17 cellular contexts compared by ENCODE assay signal in genomic region chr6:125968493-125968892, GRCh38.
"Had no signal": no experiment of that assay in that cellular context is flagged by ENCODE, and none has a peak within 500 bp of the region (broad histone marks: within the 10 kb centered on the region; RNA-seq: fewer than 3 reads in every experiment).

No MANE protein-coding gene starts in this region.

- H3K27me3 ChIP-seq: right atrium auricular region, upper lobe of left lung had no signal

- H3K4me1 ChIP-seq: right atrium auricular region had no signal

- H3K4me3 Mint-ChIP-seq: activated naive CD8-positive, alpha-beta T cell treated with anti-CD3 and anti-CD28 coated beads, Interleukin-2, amount 10 ng/mL, durations not matched to agents 7 days and 5 days; endodermal cell; natural killer cell treated with Interleukin-12 subunit alpha and Interleukin-12 subunit beta and Interleukin-15 and Interleukin-18, amount 100 ng/mL, for 72 hours had no signal

- H3K9me3 ChIP-seq: right atrium auricular region, upper lobe of left lung had no signal

- H3K9me3 Mint-ChIP-seq: activated naive CD8-positive, alpha-beta T cell treated with anti-CD3 and anti-CD28 coated beads, Interleukin-2, amount 10 ng/mL, durations not matched to agents 7 days and 5 days; endodermal cell; natural killer cell treated with Interleukin-12 subunit alpha and Interleukin-12 subunit beta and Interleukin-15 and Interleukin-18, amount 100 ng/mL, for 72 hours had no signal

- H3K27ac Mint-ChIP-seq: activated naive CD8-positive, alpha-beta T cell treated with anti-CD3 and anti-CD28 coated beads, Interleukin-2, amount 10 ng/mL, durations not matched to agents 7 days and 5 days; endodermal cell; natural killer cell treated with Interleukin-12 subunit alpha and Interleukin-12 subunit beta and Interleukin-15 and Interleukin-18, amount 100 ng/mL, for 72 hours; progenitor cell of endocrine pancreas had no signal

- H3K27ac ChIP-seq: right atrium auricular region, skin epidermis, upper lobe of left lung had no signal

- H3K4me3 ChIP-seq: right atrium auricular region, skin epidermis, upper lobe of left lung had no signal

- DNase-seq: activated CD4-positive, alpha-beta T cell treated with anti-CD3 and anti-CD28 coated beads, Interleukin-2, amount 50 U/mL, for 1 hour; activated CD8-positive, alpha-beta memory T cell treated with anti-CD3 and anti-CD28 coated beads for 24 hours; activated naive CD8-positive, alpha-beta T cell treated with anti-CD3 and anti-CD28 coated beads, Interleukin-2, amount 10 ng/mL, durations not matched to agents 7 days and 5 days; dermis blood vessel endothelial cell; endodermal cell; head of caudate nucleus; kidney glomerular epithelial cell; left ventricle myocardium superior; mesenchymal stem cell; stimulated activated CD4-positive, alpha-beta T cell treated with anti-CD3 and anti-CD28 coated beads, Interleukin-4, amount 100 ng/mL, for 24 hours; stimulated activated naive CD4-positive, alpha-beta T cell treated with Interleukin-2 at 50 U/mL for 16 hours; upper lobe of left lung had no signal

- ATAC-seq: activated CD4-positive, CD25-positive, alpha-beta regulatory T cell treated with anti-CD3 and anti-CD28 coated beads, Interleukin-2, amount 50 U/mL, for 24 hours; left ventricle myocardium superior; natural killer cell treated with Interleukin-12 subunit alpha and Interleukin-12 subunit beta and Interleukin-15 and Interleukin-18, amount 100 ng/mL, for 72 hours had no signal

- H3K27me3 Mint-ChIP-seq: activated naive CD8-positive, alpha-beta T cell treated with anti-CD3 and anti-CD28 coated beads, Interleukin-2, amount 10 ng/mL, durations not matched to agents 7 days and 5 days; natural killer cell treated with Interleukin-12 subunit alpha and Interleukin-12 subunit beta and Interleukin-15 and Interleukin-18, amount 100 ng/mL, for 72 hours; progenitor cell of endocrine pancreas had no signal
